ENCODE assay signal across 18 cellular contexts in genomic region chr7:75981450-75982305, GRCh38. TPM values are rescaled to one million over a fixed set of nuclear protein-coding genes. Genes with fewer than 3 reads are reported as not detected.
DNase-seq lines count a peak whose midpoint lies in the region; ATAC-seq, FAIRE-seq and TF ChIP-seq lines count a peak whose summit lies in the region.
"Had no signal": no experiment of that assay in that cellular context is flagged by ENCODE, and none has a peak within 500 bp of the region (broad histone marks: within the 10 kb centered on the region; RNA-seq: fewer than 3 reads in every experiment).

No MANE protein-coding gene starts in this region.

- no peaks in the 10 kb centered on the region for H3K4me1 Mint-ChIP-seq in stimulated activated naive CD8-positive, alpha-beta T cell treated with anti-CD3 and anti-CD28 coated beads, Interleukin-15, amount 100 ng/mL, for 72 hours
- H3K4me1 Mint-ChIP-seq: CD14-positive monocyte had no signal

- no peaks in the 10 kb centered on the region for H3K9me3 Mint-ChIP-seq in stimulated activated naive CD8-positive, alpha-beta T cell treated with anti-CD3 and anti-CD28 coated beads, Interleukin-15, amount 100 ng/mL, for 72 hours

- peaks cover 16% of the 10 kb centered on the region for H3K4me1 ChIP-seq in colonic mucosa
- peaks cover 2% of the 10 kb centered on the region for H3K4me1 ChIP-seq in osteoblast (ENCODE audit: insufficient read depth, low read length)
- H3K4me1 ChIP-seq in transverse colon = peaks cover 6 to 25% (median 16%) of the 10 kb centered on the region in 4 donors

- FAIRE-seq in H54 (lab: Jason Lieb, UNC) = no peak
- FAIRE-seq: G401.6, GM12891, GM19239 had no signal

- H3K27me3 ChIP-seq in colonic mucosa (no peaks in the 10 kb centered on the region), osteoblast (ENCODE audit: insufficient read depth, low read length) (no peaks in the 10 kb centered on the region), transverse colon (no peaks in the 10 kb centered on the region)

- no peak overlapping the region for H3K27ac Mint-ChIP-seq in stimulated activated naive CD8-positive, alpha-beta T cell treated with anti-CD3 and anti-CD28 coated beads, Interleukin-15, amount 100 ng/mL, for 72 hours

- no peak overlapping the region for H3K4me3 Mint-ChIP-seq in stimulated activated naive CD8-positive, alpha-beta T cell treated with anti-CD3 and anti-CD28 coated beads, Interleukin-15, amount 100 ng/mL, for 72 hours
- H3K4me3 Mint-ChIP-seq: CD14-positive monocyte had no signal

- no peak overlapping the region for H3K4me3 ChIP-seq in colonic mucosa
- H3K4me3 ChIP-seq in osteoblast (ENCODE audit: insufficient read depth, low read length) = no peak overlapping the region
- no peak overlapping the region for H3K4me3 ChIP-seq in transverse colon

- in situ Hi-C loops in transverse colon (cut with MboI; ENCODE audit: low pct_ligation_motif_present in 1 of 4, low pct_unique_long_range_greater_than_20kb in 1 of 4, low sequenced_read_pairs in 3 of 4) = no loop called here

- no peak overlapping the region for H3K9ac ChIP-seq in colonic mucosa (ENCODE audit: low read depth in 2 of 2, low read length in 2 of 2)

- no peaks in the 10 kb centered on the region for H3K27me3 Mint-ChIP-seq in stimulated activated naive CD8-positive, alpha-beta T cell treated with anti-CD3 and anti-CD28 coated beads, Interleukin-15, amount 100 ng/mL, for 72 hours

- TF ChIP-seq CTCF in colonic mucosa (IDR thresholded peaks at IDR 0.05) = no peak
- no peak for TF ChIP-seq CTCF in osteoblast (IDR thresholded peaks at IDR 0.05; ENCODE audit: extremely low read depth, low read depth, low read length)
- no peak for TF ChIP-seq CTCF in transverse colon (IDR thresholded peaks at IDR 0.05)

- H3K27ac ChIP-seq in colonic mucosa (no peak overlapping the region), osteoblast (ENCODE audit: low read depth, low read length) (no peak overlapping the region), transverse colon (no peak overlapping the region)
- H3K27ac ChIP-seq: HL-60 had no signal

- H3K79me2 ChIP-seq in osteoblast (ENCODE audit: insufficient read depth, low read length) = no peaks in the 10 kb centered on the region

- H3K9me3 ChIP-seq in colonic mucosa = no peaks in the 10 kb centered on the region
- no peaks in the 10 kb centered on the region for H3K9me3 ChIP-seq in osteoblast (ENCODE audit: low read depth, low read length)
- H3K9me3 ChIP-seq in transverse colon = no peaks in the 10 kb centered on the region

- no peak overlapping the region for H2AFZ ChIP-seq in osteoblast (ENCODE audit: low read length)

- 90% methylated on average over 37 of the region's 38 CpGs; no CpG with 5 or more reads in 1 of the 2 donors for WGBS in transverse colon (ENCODE audit: low coverage in 1 of 2), 2 donors

- TF ChIP-seq POLR2A in transverse colon (IDR thresholded peaks at IDR 0.05) (no peak), H54 (IDR thresholded peaks at IDR 0.05; ENCODE audit: low read depth, low read length) (no peak)

- ATAC-seq in stimulated activated naive CD8-positive, alpha-beta T cell treated with anti-CD3 and anti-CD28 coated beads, Interleukin-15, amount 100 ng/mL, for 72 hours = peak; percentile 3
- ATAC-seq in stimulated activated naive CD8-positive, alpha-beta T cell treated with anti-CD3 and anti-CD28 coated beads, Interleukin-15, Interleukin-2, amounts not matched to agents 100 U/mL and 50 U/mL, for 24 hours = no peak
- ATAC-seq: PC-3 had no signal

- no peak for DNase-seq in stimulated activated naive CD8-positive, alpha-beta T cell treated with anti-CD3 and anti-CD28 coated beads, Interleukin-15, amount 100 ng/mL, for 72 hours
- DNase-seq in stimulated activated naive CD8-positive, alpha-beta T cell treated with anti-CD3 and anti-CD28 coated beads, Interleukin-15, Interleukin-2, amounts not matched to agents 100 U/mL and 50 U/mL, for 24 hours = no peak
- peak; percentile 17 for DNase-seq in colonic mucosa
- DNase-seq in osteoblast (ENCODE audit: insufficient read length, low spot score, missing footprints) = peak; percentile 76
- no peak for DNase-seq in transverse colon
- DNase-seq in retina = no peak
- DNase-seq in amniotic stem cell (lab: John Stamatoyannopoulos, UW) = no peak
- no peak for DNase-seq in H54 (ENCODE audit: insufficient read length, low spot score)
- DNase-seq: DMS79 treated with DMSO at 0.1 percent for 48 hours, KG1, NCI-H1092, NCI-H1694, PC-3 had no signal

- intact Hi-C loops in colonic mucosa (cut with DNase I) (no loop called here), transverse colon (cut with DNase I; ENCODE audit: low total_unique reads) (no loop called here)

- H3K36me3 ChIP-seq in colonic mucosa = no peaks in the 10 kb centered on the region
- peaks cover 10% of the 10 kb centered on the region for H3K36me3 ChIP-seq in osteoblast (ENCODE audit: insufficient read depth, low read length)
- H3K36me3 ChIP-seq in transverse colon = peaks cover 0 to 24% (median 5%) of the 10 kb centered on the region in 4 donors

- no peaks in the 10 kb centered on the region for H4K20me1 ChIP-seq in osteoblast (ENCODE audit: insufficient read depth, low read length)

- no peak overlapping the region for H3K4me2 ChIP-seq in osteoblast (ENCODE audit: insufficient read depth, low read length)

- TF ChIP-seq EP300 in transverse colon (IDR thresholded peaks at IDR 0.05; ENCODE audit: low read depth) = no peak

RNA-seq across cellular contexts. Expression of gene TMEM120A, which starts 12.7 kb away (rescaled TPM):
- total RNA-seq in colonic mucosa (10 to 100 TPM; 56.3 to 94.1 TPM), osteoblast (25.3 and 32.1 TPM in 2 replicates), transverse colon (100 to 1,000 TPM in 1 of 4 donors, 10 to 100 TPM in 3; 57.6 to 119 (median 92.0) TPM)

Comparison
In these comparisons a context has a peak if more than half of its experiments do, and no peak if none do; other contexts are left out.
1. DNase-seq: peak in colonic mucosa (single experiment) and osteoblast (single experiment); none in stimulated activated naive CD8-positive, alpha-beta T cell treated with anti-CD3 and anti-CD28 coated beads, Interleukin-15, amount 100 ng/mL, for 72 hours (0 of 2), stimulated activated naive CD8-positive, alpha-beta T cell treated with anti-CD3 and anti-CD28 coated beads, Interleukin-15, Interleukin-2, amounts not matched to agents 100 U/mL and 50 U/mL, for 24 hours (single experiment), transverse colon (single experiment), retina (single experiment), amniotic stem cell (single experiment) and H54 (single experiment).